Comparison of ENCODE assay signal across 17 cellular contexts in genomic region chr19:50224986-50225747, GRCh38. TPM values are rescaled to one million over a fixed set of nuclear protein-coding genes. Genes with fewer than 3 reads are reported as not detected.
DNase-seq lines count a peak whose midpoint lies in the region; ATAC-seq and TF ChIP-seq lines count a peak whose summit lies in the region.
"Had no signal": no experiment of that assay in that cellular context is flagged by ENCODE, and none has a peak within 500 bp of the region (broad histone marks: within the 10 kb centered on the region; RNA-seq: fewer than 3 reads in every experiment).

No MANE protein-coding gene starts in this region.

- no peak for TF ChIP-seq POLR2A in heart left ventricle (IDR thresholded peaks at IDR 0.05)
- no peak for TF ChIP-seq POLR2A in esophagus muscularis mucosa (IDR thresholded peaks at IDR 0.05; ENCODE audit: low read depth)

- H3K9ac ChIP-seq in neural progenitor cell: no peak overlapping the region

- 54 to 59% (median 58%) methylated on average over 6 to 8 of the region's 8 CpGs for whole genome bisulfite sequencing in heart left ventricle, 4 donors
- whole genome bisulfite sequencing in esophagus muscularis mucosa: 66% methylated on average over 5 of the region's 8 CpGs

- no peak overlapping the region for H3K27ac ChIP-seq in Panc1 (ENCODE audit: low read length)
- no peak overlapping the region for H3K27ac ChIP-seq in heart left ventricle
- H3K27ac ChIP-seq in neural progenitor cell: no peak overlapping the region
- no peak overlapping the region for H3K27ac ChIP-seq in substantia nigra (ENCODE audit: low read depth, low read length, poor library complexity, severe bottlenecking)
- no peak overlapping the region for H3K27ac ChIP-seq in esophagus muscularis mucosa (replicated peaks in 1 of 4)

- no peaks in the 10 kb centered on the region for H4K20me1 ChIP-seq in neural progenitor cell (ENCODE audit: low read depth)

- H3K4me3 ChIP-seq in Panc1 (ENCODE audit: low read depth in 2 of 2, low read length in 2 of 2) (no peak overlapping the region), heart left ventricle (no peak overlapping the region), neural progenitor cell (no peak overlapping the region), foreskin fibroblast (ENCODE audit: low read depth in 1 of 2, low read length in 2 of 2) (no peak overlapping the region), esophagus muscularis mucosa (no peak overlapping the region)

- no peaks in the 10 kb centered on the region for H3K27me3 ChIP-seq in Panc1 (ENCODE audit: control insufficient read depth, insufficient read depth, low read length)
- no peaks in the 10 kb centered on the region for H3K27me3 ChIP-seq in heart left ventricle
- H3K27me3 ChIP-seq in neural progenitor cell: peaks cover 8% of the 10 kb centered on the region
- peaks cover 0 to 37% (median 0%) of the 10 kb centered on the region in 4 donors for H3K27me3 ChIP-seq in esophagus muscularis mucosa

- no peak overlapping the region for H3K4me2 ChIP-seq in neural progenitor cell

- peaks cover 11% of the 10 kb centered on the region for H3K4me1 Mint-ChIP-seq in neural progenitor cell
- H3K4me1 Mint-ChIP-seq in activated T-helper 1 cell treated with anti-CD3 and anti-CD28 coated beads, Interleukin-12 subunit alpha, Interleukin-12 subunit beta, Interleukin-2, Interleukin-4 antibody, amounts not matched to agents 30 ng/mL and 10 ng/mL and 1 ng/mL, durations not matched to agents 14 hours and 24 hours and 36 hours (ENCODE audit: low read depth): no peaks in the 10 kb centered on the region

- H3K9me3 ChIP-seq in Panc1 (ENCODE audit: control insufficient read depth, insufficient read depth, low read depth, low read length) (no peaks in the 10 kb centered on the region), heart left ventricle (peaks cover 0 to 4% (median 0%) of the 10 kb centered on the region in 12 donors), neural progenitor cell (ENCODE audit: low read depth) (no peaks in the 10 kb centered on the region), esophagus muscularis mucosa (peaks cover 0 to 14% (median 9%) of the 10 kb centered on the region in 4 donors)

- no peaks in the 10 kb centered on the region for H3K36me3 ChIP-seq in Panc1 (ENCODE audit: control insufficient read depth, insufficient read depth, low read length)
- H3K36me3 ChIP-seq in heart left ventricle: peaks cover 0 to 17% (median 0%) of the 10 kb centered on the region in 9 donors
- H3K36me3 ChIP-seq in neural progenitor cell: no peaks in the 10 kb centered on the region
- peaks cover 0 to 19% (median 14%) of the 10 kb centered on the region in 4 donors for H3K36me3 ChIP-seq in esophagus muscularis mucosa

- ATAC-seq in Panc1 (peak; percentile 70; the same call in 1 of the 2 replicates), heart left ventricle (peak; percentile 75 to 93 (median 86))
- ATAC-seq: SK-N-SH treated with all-trans-retinoic acid at 6 μM for 48 hours had no signal

- no peaks in the 10 kb centered on the region for H3K79me2 ChIP-seq in neural progenitor cell (ENCODE audit: low read depth)

- no peaks in the 10 kb centered on the region for H3K4me1 ChIP-seq in Panc1 (ENCODE audit: control insufficient read depth, insufficient read depth, low read length)
- peaks cover 0 to 3% (median 0%) of the 10 kb centered on the region in 12 donors for H3K4me1 ChIP-seq in heart left ventricle
- no peaks in the 10 kb centered on the region for H3K4me1 ChIP-seq in neural progenitor cell
- H3K4me1 ChIP-seq in esophagus muscularis mucosa: no peaks in the 10 kb centered on the region

- H2AFZ ChIP-seq in neural progenitor cell (replicated peaks): no peak overlapping the region

- TF ChIP-seq CTCF in Panc1 (IDR thresholded peaks at IDR 0.05) (no peak), heart left ventricle (IDR thresholded peaks at IDR 0.05) (peak in 7 of 12 donors; percentile 6 to 38 (median 17)), neural progenitor cell (IDR thresholded peaks at IDR 0.05) (no peak), foreskin fibroblast (IDR thresholded peaks at IDR 0.05; ENCODE audit: low read depth, low read length) (no peak), esophagus muscularis mucosa (IDR thresholded peaks at IDR 0.05) (no peak)

- intact Hi-C loops in Panc1 (cut with micrococcal nuclease; ENCODE audit: unreplicated experiment) (no loop called here), heart left ventricle (cut with DNase I) (no loop called here), esophagus muscularis mucosa (cut with DNase I) (no loop called here)
- intact Hi-C loops in activated T-helper 1 cell treated with anti-CD3 and anti-CD28 coated beads, Interleukin-12 subunit alpha, Interleukin-12 subunit beta, Interleukin-2, Interleukin-4 antibody, amounts not matched to agents 30 ng/mL and 10 ng/mL and 1 ng/mL, durations not matched to agents 14 hours and 24 hours and 36 hours (cut with micrococcal nuclease): no loop called here

- no peak overlapping the region for H3K4me3 Mint-ChIP-seq in neural progenitor cell
- no peak overlapping the region for H3K4me3 Mint-ChIP-seq in activated T-helper 1 cell treated with anti-CD3 and anti-CD28 coated beads, Interleukin-12 subunit alpha, Interleukin-12 subunit beta, Interleukin-2, Interleukin-4 antibody, amounts not matched to agents 30 ng/mL and 10 ng/mL and 1 ng/mL, durations not matched to agents 14 hours and 24 hours and 36 hours

- TF ChIP-seq EP300 in esophagus muscularis mucosa (IDR thresholded peaks at IDR 0.05): no peak

- no peaks in the 10 kb centered on the region for H3F3A ChIP-seq in neural progenitor cell (ENCODE audit: low read depth)

- H3K27me3 Mint-ChIP-seq in neural progenitor cell (ENCODE audit: insufficient read depth, low read depth): peaks cover 14% of the 10 kb centered on the region
- H3K27me3 Mint-ChIP-seq in activated T-helper 1 cell treated with anti-CD3 and anti-CD28 coated beads, Interleukin-12 subunit alpha, Interleukin-12 subunit beta, Interleukin-2, Interleukin-4 antibody, amounts not matched to agents 30 ng/mL and 10 ng/mL and 1 ng/mL, durations not matched to agents 14 hours and 24 hours and 36 hours (ENCODE audit: insufficient read depth): no peaks in the 10 kb centered on the region

- peaks cover 9% of the 10 kb centered on the region for H3K9me3 Mint-ChIP-seq in neural progenitor cell
- peaks cover 4% of the 10 kb centered on the region for H3K9me3 Mint-ChIP-seq in activated T-helper 1 cell treated with anti-CD3 and anti-CD28 coated beads, Interleukin-12 subunit alpha, Interleukin-12 subunit beta, Interleukin-2, Interleukin-4 antibody, amounts not matched to agents 30 ng/mL and 10 ng/mL and 1 ng/mL, durations not matched to agents 14 hours and 24 hours and 36 hours

- no peak for DNase-seq in Panc1 (ENCODE audit: low read depth, low spot score)
- DNase-seq in heart left ventricle: peak in 3 of 5 donors; percentile 28 to 74 (median 74)
- no peak for DNase-seq in neural progenitor cell (ENCODE audit: low spot score)
- peak in 29 of 49 donors; percentile 5 to 66 (median 35) for DNase-seq in substantia nigra (lab: John Stamatoyannopoulos, UW)
- no peak for DNase-seq in foreskin fibroblast
- DNase-seq in esophagus muscularis mucosa (ENCODE audit: extremely low spot score): no peak
- no peak for DNase-seq in activated T-helper 1 cell treated with anti-CD3 and anti-CD28 coated beads, Interleukin-12 subunit alpha, Interleukin-12 subunit beta, Interleukin-2, Interleukin-4 antibody, amounts not matched to agents 30 ng/mL and 10 ng/mL and 1 ng/mL, durations not matched to agents 14 hours and 24 hours and 36 hours (ENCODE audit: low spot score)
- DNase-seq: IMR-90, MV-4-11, NCI-H1436 treated with DMSO at 0.1 percent for 48 hours, NCI-H2081, NCI-H524 treated with DMSO at 0.1 percent for 48 hours, OCI-M1 had no signal

- peak overlapping the region; percentile 79 for H3K27ac Mint-ChIP-seq in neural progenitor cell
- H3K27ac Mint-ChIP-seq in activated T-helper 1 cell treated with anti-CD3 and anti-CD28 coated beads, Interleukin-12 subunit alpha, Interleukin-12 subunit beta, Interleukin-2, Interleukin-4 antibody, amounts not matched to agents 30 ng/mL and 10 ng/mL and 1 ng/mL, durations not matched to agents 14 hours and 24 hours and 36 hours: no peak overlapping the region

- in situ Hi-C loops in Panc1 (cut with HindIII; ENCODE audit: low pct_unique_long_range_greater_than_20kb, low sequenced_read_pairs): no loop called here

- CTCF ChIA-PET in Panc1 (lab: Charles Lee): no interaction called here

- BruUV-seq in Panc1 (replicated peaks; lab: Mats Ljungman, UMichigan): no TSS peak

- peaks cover 11% of the 10 kb centered on the region for H3K36me3 Mint-ChIP-seq in neural progenitor cell
- H3K36me3 Mint-ChIP-seq in activated T-helper 1 cell treated with anti-CD3 and anti-CD28 coated beads, Interleukin-12 subunit alpha, Interleukin-12 subunit beta, Interleukin-2, Interleukin-4 antibody, amounts not matched to agents 30 ng/mL and 10 ng/mL and 1 ng/mL, durations not matched to agents 14 hours and 24 hours and 36 hours (ENCODE audit: low read depth): no peaks in the 10 kb centered on the region

- POLR2A ChIA-PET in Panc1 (lab: Charles Lee): no interaction called here

RNA-seq across cellular contexts. Expression of gene MYH14, which starts 21.7 kb away (rescaled TPM):
- total RNA-seq in Panc1 (2021; ENCODE audit: unreplicated experiment) (23.8 TPM), heart left ventricle (100 to 1,000 TPM in 3 of 9 donors, 10 to 100 TPM in 6; 65.7 to 120 (median 90.5) TPM), neural progenitor cell (ENCODE audit: low replicate concordance) (1.6 and 6.7 TPM in 2 replicates), esophagus muscularis mucosa (10 to 100 TPM in 1 of 4 donors, 1 to 10 TPM in 3; 2.5 to 10.1 (median 5.3) TPM)
- polyA plus RNA-seq in Panc1 (2012; ENCODE audit: insufficient read length): 24.8 TPM
- 100 to 1,000 TPM in 1 of 2 donors, 10 to 100 TPM in 1; 45.8 to 132 TPM for polyA plus RNA-seq in heart left ventricle
- not detected in 2 replicates for total RNA-seq in activated T-helper 1 cell treated with anti-CD3 and anti-CD28 coated beads, Interleukin-12 subunit alpha, Interleukin-12 subunit beta, Interleukin-2, Interleukin-4 antibody, amounts not matched to agents 30 ng/mL and 10 ng/mL and 1 ng/mL, durations not matched to agents 14 hours and 24 hours and 36 hours
- total RNA-seq: IMR-90, LHCN-M2 had no signal
- polyA plus RNA-seq: AG04450, BJ, IMR-90 had no signal

Comparison
In these comparisons a context has a peak if more than half of its experiments do, and no peak if none do; other contexts are left out.
1. DNase-seq: peak in heart left ventricle (3 of 5) and substantia nigra (29 of 49); none in Panc1 (single experiment), neural progenitor cell (single experiment), foreskin fibroblast (0 of 2), esophagus muscularis mucosa (single experiment) and activated T-helper 1 cell treated with anti-CD3 and anti-CD28 coated beads, Interleukin-12 subunit alpha, Interleukin-12 subunit beta, Interleukin-2, Interleukin-4 antibody, amounts not matched to agents 30 ng/mL and 10 ng/mL and 1 ng/mL, durations not matched to agents 14 hours and 24 hours and 36 hours (single experiment).
2. CTCF ChIP-seq: peak in heart left ventricle (7 of 12); none in Panc1 (single experiment), neural progenitor cell (single experiment), foreskin fibroblast (single experiment) and esophagus muscularis mucosa (0 of 3).